In the genomic region with DNA sequence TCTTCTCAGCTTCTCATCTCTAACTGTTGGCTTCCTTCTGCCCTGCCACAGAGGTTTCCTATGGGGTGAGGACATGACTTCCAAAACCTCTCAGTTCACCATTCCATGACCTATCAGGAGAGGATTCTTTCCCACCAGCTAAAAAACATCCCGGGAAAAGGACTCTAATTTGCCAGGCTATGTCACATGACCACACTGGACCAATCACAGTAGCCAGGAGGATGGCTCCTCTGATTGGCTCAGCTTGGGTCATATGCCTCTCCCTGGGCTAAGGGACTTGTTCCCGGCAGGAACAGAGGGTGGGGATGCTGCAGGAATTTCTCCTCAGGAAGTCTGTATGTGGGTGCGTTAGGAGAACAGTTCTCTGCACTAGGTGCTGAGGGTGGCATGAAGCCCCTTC, we compare ENCODE assay signal across 15 cellular contexts. TPM values are rescaled to one million over a fixed set of nuclear protein-coding genes. Genes with fewer than 3 reads are reported as not detected.
DNase-seq lines count a peak whose midpoint lies in the region; TF ChIP-seq lines count a peak whose summit lies in the region.
"Had no signal": no experiment of that assay in that cellular context is flagged by ENCODE, and none has a peak within 500 bp of the region (broad histone marks: within the 10 kb centered on the region; RNA-seq: fewer than 3 reads in every experiment).

No MANE protein-coding gene starts in this region.

- POLR2A ChIA-PET in RWPE1 (lab: Yijun Ruan, JAX; ENCODE audit: low non-redundant PET): interaction anchor here (0.8 kb wide), 1 partner anchor 53 kb away, joined by 3 read pairs; no protein-coding TSS in a partner anchor
- POLR2A ChIA-PET in CD8-positive, alpha-beta memory T cell (lab: Charles Lee): no interaction called here

- H3K4me1 ChIP-seq in CD8-positive, alpha-beta memory T cell (ENCODE audit: insufficient read depth, low read length): no peaks in the 10 kb centered on the region

- H3K27me3 Mint-ChIP-seq in CD8-positive, alpha-beta memory T cell: peaks cover 22 to 79% of the 10 kb centered on the region in 2 donors

- H3K9me3 Mint-ChIP-seq in CD8-positive, alpha-beta memory T cell: peaks cover 0 to 8% (median 4%) of the 10 kb centered on the region in 5 donors

- DNase-seq in EH (ENCODE audit: low read depth) (peak; percentile 48), RWPE1 (ENCODE audit: low spot score) (peak; percentile 76), iPS-NIHi11 (ENCODE audit: low spot score) (peak; percentile 80), cortex of kidney (lab: John Stamatoyannopoulos, UW) (no peak), amniotic stem cell (lab: John Stamatoyannopoulos, UW) (no peak), NCI-H510A treated with DMSO at 0.1 percent for 48 hours (lab: John Stamatoyannopoulos, UW) (no peak)
- DNase-seq in CD8-positive, alpha-beta memory T cell: no peak
- DNase-seq: activated CD8-positive, alpha-beta memory T cell treated with anti-CD3 and anti-CD28 coated beads, Interleukin-2, amount 10 ng/mL, durations not matched to agents 7 days and 5 days; adrenal gland; mesenchymal stem cell; NCI-H510A; right cardiac atrium; thyroid gland had no signal

- no peaks in the 10 kb centered on the region for H3K36me3 ChIP-seq in CD8-positive, alpha-beta memory T cell (ENCODE audit: insufficient read depth, low read length)
- H3K36me3 ChIP-seq: adrenal gland, thyroid gland had no signal

- TF ChIP-seq CTCF in RWPE1 (conservative IDR thresholded peaks at IDR 0.05; ENCODE audit: low read depth): no peak

- H3K27ac Mint-ChIP-seq in CD8-positive, alpha-beta memory T cell: no peak overlapping the region
- H3K27ac Mint-ChIP-seq: activated CD8-positive, alpha-beta memory T cell treated with anti-CD3 and anti-CD28 coated beads, Interleukin-2, amount 10 ng/mL, durations not matched to agents 7 days and 5 days; IgD-negative memory B cell had no signal

- no peak for TF ChIP-seq EP300 in Ishikawa (IDR thresholded peaks at IDR 0.05; ENCODE audit: borderline replicate concordance)

- H3K4me3 Mint-ChIP-seq in CD8-positive, alpha-beta memory T cell: no peak overlapping the region
- H3K4me3 Mint-ChIP-seq: activated CD8-positive, alpha-beta memory T cell treated with anti-CD3 and anti-CD28 coated beads, Interleukin-2, amount 10 ng/mL, durations not matched to agents 7 days and 5 days; IgD-negative memory B cell had no signal

- peaks cover 10% of the 10 kb centered on the region for H3K27me3 ChIP-seq in CD8-positive, alpha-beta memory T cell (ENCODE audit: insufficient read depth, low read length, poor library complexity, severe bottlenecking)
- H3K27me3 ChIP-seq: thyroid gland had no signal

- H3K4me1 Mint-ChIP-seq in CD8-positive, alpha-beta memory T cell: peaks cover 0 to 10% (median 4%) of the 10 kb centered on the region in 3 donors

- no peak overlapping the region for H3K27ac ChIP-seq in RWPE1
- no peak overlapping the region for H3K27ac ChIP-seq in CD8-positive, alpha-beta memory T cell (ENCODE audit: low read depth, low read length)
- H3K27ac ChIP-seq: adrenal gland had no signal

- H3K9me3 ChIP-seq in CD8-positive, alpha-beta memory T cell (ENCODE audit: low read length): no peaks in the 10 kb centered on the region
- H3K9me3 ChIP-seq: adrenal gland, thyroid gland had no signal

- H3K4me3 ChIP-seq in CD8-positive, alpha-beta memory T cell (ENCODE audit: low read length): no peak overlapping the region
- H3K4me3 ChIP-seq: adrenal gland, thyroid gland had no signal

- no peaks in the 10 kb centered on the region for H3K36me3 Mint-ChIP-seq in CD8-positive, alpha-beta memory T cell
- H3K36me3 Mint-ChIP-seq: activated CD8-positive, alpha-beta memory T cell treated with anti-CD3 and anti-CD28 coated beads, Interleukin-2, amount 10 ng/mL, durations not matched to agents 7 days and 5 days; IgD-negative memory B cell had no signal

- TF ChIP-seq RAD21 in Ishikawa (IDR thresholded peaks at IDR 0.05; ENCODE audit: low read depth): no peak

- CTCF ChIA-PET in RWPE1 (lab: Yijun Ruan, JAX): interaction anchor here (0.6 to 1.5 kb wide), 3 partner anchors 9 to 966 kb away, joined by 3 to 8 read pairs (median 6); no protein-coding TSS in a partner anchor
- CTCF ChIA-PET in CD8-positive, alpha-beta memory T cell (lab: Charles Lee): interaction anchor here (1.3 kb wide), 1 partner anchor 26 kb away, joined by 4 read pairs; no protein-coding TSS in a partner anchor

TF ChIP-seq in Ishikawa, 13 proteins besides CTCF, POLR2A, EP300 and RAD21:
- no peak for TF ChIP-seq TEAD4 (IDR thresholded peaks at IDR 0.05)
- TF ChIP-seq, protein P1, sequence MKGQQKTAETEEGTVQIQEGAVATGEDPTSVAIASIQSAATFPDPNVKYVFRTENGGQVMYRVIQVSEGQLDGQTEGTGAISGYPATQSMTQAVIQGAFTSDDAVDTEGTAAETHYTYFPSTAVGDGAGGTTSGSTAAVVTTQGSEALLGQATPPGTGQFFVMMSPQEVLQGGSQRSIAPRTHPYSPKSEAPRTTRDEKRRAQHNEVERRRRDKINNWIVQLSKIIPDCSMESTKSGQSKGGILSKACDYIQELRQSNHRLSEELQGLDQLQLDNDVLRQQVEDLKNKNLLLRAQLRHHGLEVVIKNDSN (IDR thresholded peaks at IDR 0.05): peak; percentile 92
- TF ChIP-seq YY1 (IDR thresholded peaks at IDR 0.05; ENCODE audit: low read depth): no peak
- no peak for TF ChIP-seq TAF1 (IDR thresholded peaks at IDR 0.05; ENCODE audit: low read depth)
- no peak for TF ChIP-seq EGR1 (IDR thresholded peaks at IDR 0.05)
- no peak for TF ChIP-seq ZBTB7A (IDR thresholded peaks at IDR 0.05; ENCODE audit: low read depth)
- TF ChIP-seq CREB1 (IDR thresholded peaks at IDR 0.05; ENCODE audit: low read depth): no peak
- TF ChIP-seq, protein P2, sequence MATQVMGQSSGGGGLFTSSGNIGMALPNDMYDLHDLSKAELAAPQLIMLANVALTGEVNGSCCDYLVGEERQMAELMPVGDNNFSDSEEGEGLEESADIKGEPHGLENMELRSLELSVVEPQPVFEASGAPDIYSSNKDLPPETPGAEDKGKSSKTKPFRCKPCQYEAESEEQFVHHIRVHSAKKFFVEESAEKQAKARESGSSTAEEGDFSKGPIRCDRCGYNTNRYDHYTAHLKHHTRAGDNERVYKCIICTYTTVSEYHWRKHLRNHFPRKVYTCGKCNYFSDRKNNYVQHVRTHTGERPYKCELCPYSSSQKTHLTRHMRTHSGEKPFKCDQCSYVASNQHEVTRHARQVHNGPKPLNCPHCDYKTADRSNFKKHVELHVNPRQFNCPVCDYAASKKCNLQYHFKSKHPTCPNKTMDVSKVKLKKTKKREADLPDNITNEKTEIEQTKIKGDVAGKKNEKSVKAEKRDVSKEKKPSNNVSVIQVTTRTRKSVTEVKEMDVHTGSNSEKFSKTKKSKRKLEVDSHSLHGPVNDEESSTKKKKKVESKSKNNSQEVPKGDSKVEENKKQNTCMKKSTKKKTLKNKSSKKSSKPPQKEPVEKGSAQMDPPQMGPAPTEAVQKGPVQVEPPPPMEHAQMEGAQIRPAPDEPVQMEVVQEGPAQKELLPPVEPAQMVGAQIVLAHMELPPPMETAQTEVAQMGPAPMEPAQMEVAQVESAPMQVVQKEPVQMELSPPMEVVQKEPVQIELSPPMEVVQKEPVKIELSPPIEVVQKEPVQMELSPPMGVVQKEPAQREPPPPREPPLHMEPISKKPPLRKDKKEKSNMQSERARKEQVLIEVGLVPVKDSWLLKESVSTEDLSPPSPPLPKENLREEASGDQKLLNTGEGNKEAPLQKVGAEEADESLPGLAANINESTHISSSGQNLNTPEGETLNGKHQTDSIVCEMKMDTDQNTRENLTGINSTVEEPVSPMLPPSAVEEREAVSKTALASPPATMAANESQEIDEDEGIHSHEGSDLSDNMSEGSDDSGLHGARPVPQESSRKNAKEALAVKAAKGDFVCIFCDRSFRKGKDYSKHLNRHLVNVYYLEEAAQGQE (IDR thresholded peaks at IDR 0.05; ENCODE audit: low read depth): no peak

RNA-seq across cellular contexts. Expression of a gene that starts 40.3 kb away (rescaled TPM):
- 10 to 100 TPM; 11.2 to 13.0 TPM for total RNA-seq in CD8-positive, alpha-beta memory T cell
- 37.9 TPM for polyA plus RNA-seq in CD8-positive, alpha-beta memory T cell

Comparison
In these comparisons a context has a peak if more than half of its experiments do, and no peak if none do; other contexts are left out.
1. DNase-seq: peak in EH (single experiment), RWPE1 (single experiment) and iPS-NIHi11 (single experiment); none in cortex of kidney (single experiment), amniotic stem cell (single experiment), NCI-H510A treated with DMSO at 0.1 percent for 48 hours (single experiment) and CD8-positive, alpha-beta memory T cell (0 of 5).